ENCODE assay signal across 20 cellular contexts in the genomic region with DNA sequence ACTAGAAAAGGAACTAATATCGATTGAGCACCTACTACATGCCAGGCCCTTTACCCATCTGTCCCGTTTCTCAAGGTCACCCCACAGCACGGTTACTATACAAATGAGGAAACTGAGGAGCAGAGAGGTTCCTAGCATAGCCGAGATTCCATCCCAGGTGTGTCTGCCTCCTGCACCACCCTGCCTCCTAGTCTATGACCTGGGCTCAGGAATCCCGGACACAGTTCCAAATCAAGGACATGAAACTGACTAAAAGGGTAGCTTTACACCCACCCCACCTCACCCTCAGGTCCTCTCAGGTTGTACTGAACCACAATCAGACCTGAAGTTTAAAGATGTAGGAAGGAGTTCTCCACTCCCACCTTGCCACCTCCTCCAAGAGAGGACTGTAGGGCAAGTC. TPM values are rescaled to one million over a fixed set of nuclear protein-coding genes. Genes with fewer than 3 reads are reported as not detected.
DNase-seq lines count a peak whose midpoint lies in the region; ATAC-seq, FAIRE-seq and TF ChIP-seq lines count a peak whose summit lies in the region.
"Had no signal": no experiment of that assay in that cellular context is flagged by ENCODE, and none has a peak within 500 bp of the region (broad histone marks: within the 10 kb centered on the region; RNA-seq: fewer than 3 reads in every experiment).

No MANE protein-coding gene starts in this region.

- intact Hi-C loops in IMR-90 (cut with micrococcal nuclease): loop anchor here (5.0 kb wide), 2 partner anchors 54 to 181 kb away; a partner anchor contains a TSS

- H2BK15ac ChIP-seq in IMR-90 (ENCODE audit: low read depth, low read length): 0 out of 3 replicates have a peak overlapping the region, but pooled peaks have one; percentile 85

- CTCF ChIA-PET in A549 (lab: Yijun Ruan, JAX) (no interaction called here), IMR-90 (lab: Yijun Ruan, JAX) (no interaction called here)

- H4K20me1 ChIP-seq in IMR-90 (ENCODE audit: insufficient read depth, low read length): peaks cover 14% of the 10 kb centered on the region

- peak overlapping the region; percentile 93 for H2BK12ac ChIP-seq in trophoblast cell (ENCODE audit: low read length)

- H3K4me2 ChIP-seq in A549 (no peak overlapping the region), IMR-90 (ENCODE audit: low read depth, low read length) (no peak overlapping the region), trophoblast cell (ENCODE audit: low read length) (no peak overlapping the region)
- H3K4me2 ChIP-seq: GM23338 had no signal

- H2BK5ac ChIP-seq in IMR-90 (ENCODE audit: low read depth, low read length, poor library complexity, severe bottlenecking) (no peak overlapping the region), trophoblast cell (ENCODE audit: low read depth, low read length, poor library complexity) (peak overlapping the region; percentile 67)

- H3K23ac ChIP-seq in IMR-90 (ENCODE audit: low read depth, low read length) (no peak overlapping the region; the same call in 1 of the 2 replicates), trophoblast cell (ENCODE audit: low read length) (no peak overlapping the region)

- H4K5ac ChIP-seq in IMR-90 (ENCODE audit: low read depth, low read length): no peak overlapping the region

- H2AK9ac ChIP-seq in IMR-90 (replicated peaks; ENCODE audit: low read depth, low read length, poor library complexity): peak overlapping the region; percentile 47

- H3K9ac ChIP-seq in IMR-90 (ENCODE audit: low read depth, low read length) (no peak overlapping the region), trophoblast cell (ENCODE audit: low read length) (no peak overlapping the region)

- peaks cover 34 to 72% of the 10 kb centered on the region in 2 experiments for H3K79me1 ChIP-seq in IMR-90 (ENCODE audit: low read depth in 1 of 2, low read length in 2 of 2)
- H3K79me1 ChIP-seq in trophoblast cell (ENCODE audit: low read length): peaks cover 33% of the 10 kb centered on the region

- peaks cover 84% of the 10 kb centered on the region for H3K4me1 Mint-ChIP-seq in chondrocyte (ENCODE audit: low read depth)

- WGBS in A549 (ENCODE audit: missing lambda C conversion rate): 95% methylated on average over 5 of the region's 5 CpGs
- no CpG with 5 or more reads among the region's 5 CpGs for WGBS in IMR-90 (ENCODE audit: extremely low coverage in 2 of 2, insufficient read length in 1 of 2), 2 experiments
- WGBS in trophoblast cell (ENCODE audit: extremely low coverage, insufficient coverage, insufficient read length): no CpG with 5 or more reads among the region's 5 CpGs

- TF ChIP-seq EP300 in A549 (IDR thresholded peaks at IDR 0.05): no peak

- no peak for TF ChIP-seq RAD21 in A549 (conservative IDR thresholded peaks at IDR 0.05 in 1 of 2, IDR thresholded peaks at IDR 0.05 in 1 of 2)
- TF ChIP-seq RAD21 in IMR-90 (IDR thresholded peaks at IDR 0.05; ENCODE audit: low read length): no peak

- H3K14ac ChIP-seq in IMR-90 (replicated peaks; ENCODE audit: low read depth, low read length) (peak overlapping the region; percentile 40; the same call in 1 of the 2 replicates), trophoblast cell (ENCODE audit: low read length) (peak overlapping the region; percentile 74)

- H3K27me3 ChIP-seq in IMR-90 (ENCODE audit: control insufficient read depth, insufficient read depth, low read length): no peaks in the 10 kb centered on the region
- H3K27me3 ChIP-seq in trophoblast cell (ENCODE audit: insufficient read depth, low read length): no peaks in the 10 kb centered on the region
- no peaks in the 10 kb centered on the region for H3K27me3 ChIP-seq in SJCRH30

- peaks cover 8% of the 10 kb centered on the region for H3K79me2 ChIP-seq in trophoblast cell (ENCODE audit: control insufficient read depth, insufficient read depth, low read length, poor library complexity)

- no peak overlapping the region for H3K18ac ChIP-seq in IMR-90 (ENCODE audit: low read depth, low read length)
- H3K18ac ChIP-seq in trophoblast cell (ENCODE audit: low read length): peak overlapping the region; percentile 67

- dilution Hi-C loops in IMR-90 (cut with HindIII; ENCODE audit: low sequenced_read_pairs, unreplicated experiment): no loop called here

- TF ChIP-seq CTCF in A549 (IDR thresholded peaks at IDR 0.05) (no peak), IMR-90 (conservative IDR thresholded peaks at IDR 0.05; ENCODE audit: low read depth, low read length) (no peak), chondrocyte (IDR thresholded peaks at IDR 0.05) (no peak)

- H3K36me3 Mint-ChIP-seq in chondrocyte (ENCODE audit: low read depth): peaks cover 2% of the 10 kb centered on the region

- H2AK5ac ChIP-seq in IMR-90 (ENCODE audit: low read depth, low read length) (peak overlapping the region; percentile 63; the same call in 1 of the 2 replicates), trophoblast cell (ENCODE audit: low read length) (peak overlapping the region; percentile 55)

- no peak for DNase-seq in A549 (ENCODE audit: low read depth in 1 of 2, low spot score in 1 of 2)
- no peak for DNase-seq in IMR-90
- DNase-seq in chondrocyte (ENCODE audit: low spot score): no peak
- DNase-seq in trophoblast cell: no peak
- DNase-seq in activated effector memory CD4-positive, alpha-beta T cell treated with Interleukin-2 at 50 U/mL for 16 hours: no peak
- DNase-seq in HPDE6-E6E7 (ENCODE audit: extremely low spot score): no peak
- no peak for DNase-seq in islet precursor cell
- DNase-seq in SJCRH30: no peak
- DNase-seq: C1 segment of cervical spinal cord; GF-D8; Kasumi-1; NCI-H1105; NCI-H1694 treated with DMSO at 0.1 percent for 48 hours; NCI-H345; NK-92 treated with Interleukin-12 subunit alpha and Interleukin-12 subunit beta, amount 100 ng/mL, for 24 hours; RPMI8226 had no signal

- no peaks in the 10 kb centered on the region for H3K27me3 Mint-ChIP-seq in chondrocyte (ENCODE audit: low read depth)

- H3K4me3 ChIP-seq in A549: no peak overlapping the region
- H3K4me3 ChIP-seq in IMR-90 (ENCODE audit: insufficient read depth, low read depth, low read length): no peak overlapping the region
- H3K4me3 ChIP-seq in trophoblast cell (ENCODE audit: low read depth, low read length): no peak overlapping the region
- no peak overlapping the region for H3K4me3 ChIP-seq in SJCRH30
- H3K4me3 ChIP-seq: GM23338 had no signal

- no peak overlapping the region for H2AFZ ChIP-seq in IMR-90 (replicated peaks; ENCODE audit: low read length, poor library complexity)
- no peak overlapping the region for H2AFZ ChIP-seq in trophoblast cell (ENCODE audit: insufficient read depth, low read length, poor library complexity)
- H2AFZ ChIP-seq: GM23338 had no signal

- H3K27ac ChIP-seq in A549 (peak overlapping the region; percentile 32 to 77; a peak in 4 of 6 replicates), IMR-90 (ENCODE audit: insufficient read depth, low read length) (no peak overlapping the region), trophoblast cell (ENCODE audit: low read depth, low read length) (peak overlapping the region; percentile 55), SJCRH30 (no peak overlapping the region)

- H3K9me3 ChIP-seq in A549 (no peaks in the 10 kb centered on the region), IMR-90 (ENCODE audit: control insufficient read depth, insufficient read depth, low read length) (no peaks in the 10 kb centered on the region), trophoblast cell (ENCODE audit: insufficient read depth, low read depth, low read length) (no peaks in the 10 kb centered on the region), SJCRH30 (replicated peaks) (no peaks in the 10 kb centered on the region)

- in situ Hi-C loops in IMR-90 (cut with MboI; ENCODE audit: low sequenced_read_pairs): no loop called here

- H4K12ac ChIP-seq in trophoblast cell (ENCODE audit: low read depth, low read length): no peak overlapping the region

- H3K9me1 ChIP-seq in IMR-90 (ENCODE audit: insufficient read depth, low read length): peaks cover 24% of the 10 kb centered on the region

- no peak for FAIRE-seq in A549 (lab: Jason Lieb, UNC)
- FAIRE-seq: A204.1, GM12891, GM18507 had no signal

- peak overlapping the region; percentile 39 for H2BK20ac ChIP-seq in IMR-90 (ENCODE audit: low read depth, low read length)

- peak overlapping the region in 1 of 2 experiments; percentile 14; a peak in 1 of 4 replicates for H4K8ac ChIP-seq in IMR-90 (ENCODE audit: low read depth in 2 of 2, low read length in 2 of 2)
- H4K8ac ChIP-seq in trophoblast cell (ENCODE audit: low read depth, low read length): peak overlapping the region; percentile 37

- H3K4ac ChIP-seq in IMR-90 (ENCODE audit: low read depth, low read length) (0 out of 2 replicates have a peak overlapping the region, but pooled peaks have one; percentile 42), trophoblast cell (ENCODE audit: low read depth, low read length) (peak overlapping the region; percentile 73)

- H3K9me3 Mint-ChIP-seq in chondrocyte (ENCODE audit: low read depth): no peaks in the 10 kb centered on the region
- H3K9me3 Mint-ChIP-seq: GM23338 had no signal

- no TSS peak for BruUV-seq in IMR-90 (replicated peaks; lab: Mats Ljungman, UMichigan)

- TF ChIP-seq POLR2A in A549 (IDR thresholded peaks at IDR 0.05; ENCODE audit: low read length) (no peak), IMR-90 (IDR thresholded peaks at IDR 0.05; ENCODE audit: low read depth, low read length) (no peak)

- peaks cover 42% of the 10 kb centered on the region for H3K4me1 ChIP-seq in A549
- peaks cover 16% of the 10 kb centered on the region for H3K4me1 ChIP-seq in IMR-90 (ENCODE audit: control insufficient read depth, insufficient read depth, low read length)
- H3K4me1 ChIP-seq in trophoblast cell (ENCODE audit: control insufficient read depth in 1 of 2, insufficient read depth in 2 of 2, low read length in 2 of 2): peaks cover 8 to 22% of the 10 kb centered on the region in 2 experiments
- H3K4me1 ChIP-seq in SJCRH30: peaks cover 38% of the 10 kb centered on the region

- H3K56ac ChIP-seq in IMR-90 (ENCODE audit: extremely low read depth, insufficient read depth, low read length): no peak overlapping the region

- H4K91ac ChIP-seq in IMR-90 (ENCODE audit: insufficient read depth, low read depth, low read length): peak overlapping the region; percentile 23; the same call in 1 of the 2 replicates
- peak overlapping the region; percentile 91 for H4K91ac ChIP-seq in trophoblast cell (ENCODE audit: low read depth, low read length)

- POLR2A ChIA-PET in A549 (lab: Yijun Ruan, JAX) (no interaction called here), IMR-90 (lab: Charles Lee; ENCODE audit: unreplicated experiment) (no interaction called here)

- ATAC-seq in A549 (no peak), IMR-90 (ENCODE audit: low read depth) (no peak)
- ATAC-seq: GM23338 had no signal

- H3K27ac Mint-ChIP-seq in chondrocyte (ENCODE audit: unreplicated experiment): peak overlapping the region; percentile 69
- H3K27ac Mint-ChIP-seq: GM23338 had no signal

- H2BK120ac ChIP-seq in IMR-90 (ENCODE audit: low read depth, low read length): peak overlapping the region; percentile 35
- H2BK120ac ChIP-seq in trophoblast cell (ENCODE audit: insufficient read depth, low read length, poor library complexity): peak overlapping the region; percentile 65

- no peak overlapping the region for H3K4me3 Mint-ChIP-seq in chondrocyte (ENCODE audit: unreplicated experiment)
- H3K4me3 Mint-ChIP-seq: GM23338 had no signal

- H3K36me3 ChIP-seq in IMR-90 (ENCODE audit: control insufficient read depth, insufficient read depth, low read length) (no peaks in the 10 kb centered on the region), trophoblast cell (ENCODE audit: control insufficient read depth in 1 of 2, insufficient read depth in 2 of 2, low read length in 2 of 2) (peaks cover 0 to 3% of the 10 kb centered on the region in 2 experiments), SJCRH30 (no peaks in the 10 kb centered on the region)

RNA-seq across cellular contexts. Expression of a gene that starts 55.6 kb away (rescaled TPM):
- polyA plus RNA-seq in A549 (2011; rRNA removed) (31.3 and 31.9 TPM in 2 replicates), A549 (2017; fragmentation: RNase III; extraction: RNeasy Plus Mini Kit Qiagen cat#74134 plus additional on column Dnase treatment) (8.3 to 9.9 TPM (median 9.6 TPM) in 3 replicates), IMR-90 (2012; rRNA removed) (41.1 and 47.9 TPM in 2 replicates)
- polyA plus RNA-seq in A549 (2012; cell fraction: cytosol; rRNA removed): 12.3 and 12.9 TPM in 2 replicates
- polyA plus RNA-seq in A549 (2012; cell fraction: nucleus; rRNA removed): 12.0 and 15.6 TPM in 2 replicates
- 54.3 and 57.4 TPM in 2 replicates for polyA minus RNA-seq in A549 (2011; rRNA and poly(A)+ RNA removed)
- total RNA-seq in IMR-90 (2012; rRNA removed) (64.7 and 75.5 TPM in 2 replicates), chondrocyte (111 to 192 TPM (median 119 TPM) in 3 replicates)
- polyA plus RNA-seq in IMR-90 (2012; cell fraction: cytosol; rRNA removed): 21.2 and 27.8 TPM in 2 replicates
- 50.5 and 115 TPM in 2 replicates for polyA plus RNA-seq in IMR-90 (2012; cell fraction: nucleus; rRNA removed; ENCODE audit: low replicate concordance)
- 41.4 and 45.0 TPM in 2 replicates for polyA plus RNA-seq in trophoblast cell (2013)
- 83.9 and 89.7 TPM in 2 replicates for total RNA-seq in SJCRH30 (2014; rRNA removed; shearing (Covaris generic))

Comparison
In these comparisons a context has a peak if more than half of its experiments do, and no peak if none do; other contexts are left out.
1. H3K27ac ChIP-seq: peak in A549 (2 of 2) and trophoblast cell (single experiment); none in IMR-90 (single experiment) and SJCRH30 (single experiment).